Comparison of ENCODE assay signal across 18 cellular contexts in the genomic region with DNA sequence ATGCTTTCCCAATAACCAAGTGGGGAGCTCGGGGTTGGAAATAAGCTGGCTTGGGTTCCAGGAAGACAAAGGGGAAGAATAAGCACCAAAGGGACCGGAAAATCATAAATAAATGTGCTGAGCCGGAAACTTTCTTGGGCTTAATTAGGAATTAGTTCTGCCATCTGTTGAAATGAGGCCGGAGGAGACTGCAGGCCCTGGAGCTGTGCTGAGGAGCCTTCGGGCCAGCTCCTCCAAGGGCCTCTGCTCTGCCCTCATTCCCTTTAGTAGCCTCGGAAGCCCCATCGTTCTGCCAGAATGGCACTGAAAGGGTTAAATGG. TPM values are rescaled to one million over a fixed set of nuclear protein-coding genes. Genes with fewer than 3 reads are reported as not detected.
DNase-seq lines count a peak whose midpoint lies in the region; ATAC-seq, FAIRE-seq and TF ChIP-seq lines count a peak whose summit lies in the region.
"Had no signal": no experiment of that assay in that cellular context is flagged by ENCODE, and none has a peak within 500 bp of the region (broad histone marks: within the 10 kb centered on the region; RNA-seq: fewer than 3 reads in every experiment).

No MANE protein-coding gene starts in this region.

- TF ChIP-seq POLR2A in GM12892 (IDR thresholded peaks at IDR 0.05; ENCODE audit: low read depth, low read length): no peak

- H3K4me1 ChIP-seq in adipocyte (ENCODE audit: control insufficient read depth, insufficient read depth, low read length) (peaks cover 16% of the 10 kb centered on the region), heart right ventricle (peaks cover 0 to 22% (median 5%) of the 10 kb centered on the region in 9 donors), subcutaneous abdominal adipose tissue (ENCODE audit: control insufficient read depth in 5 of 5, insufficient read depth in 5 of 5, low read length in 5 of 5) (peaks cover 5 to 23% (median 13%) of the 10 kb centered on the region in 5 donors)
- H3K4me1 ChIP-seq in effector memory CD4-positive, alpha-beta T cell (ENCODE audit: control insufficient read depth, insufficient read depth, low read length, poor library complexity, severe bottlenecking): no peaks in the 10 kb centered on the region

- no peaks in the 10 kb centered on the region for H3K27me3 Mint-ChIP-seq in activated naive CD4-positive, alpha-beta T cell treated with anti-CD3 and anti-CD28 coated beads, Interleukin-2, amount 10 ng/mL, durations not matched to agents 7 days and 5 days

- intact Hi-C loops in heart right ventricle (cut with DNase I): loop anchor here in 1 of 10 donors (1.0 kb wide), 1 partner anchor 133 kb away; no protein-coding TSS in a partner anchor

- no peaks in the 10 kb centered on the region for H3K4me1 Mint-ChIP-seq in activated naive CD4-positive, alpha-beta T cell treated with anti-CD3 and anti-CD28 coated beads, Interleukin-2, amount 10 ng/mL, durations not matched to agents 7 days and 5 days

- H3K36me3 Mint-ChIP-seq in activated naive CD4-positive, alpha-beta T cell treated with anti-CD3 and anti-CD28 coated beads, Interleukin-2, amount 10 ng/mL, durations not matched to agents 7 days and 5 days: peaks cover 10% of the 10 kb centered on the region

- peaks cover 39% of the 10 kb centered on the region for H3K36me3 ChIP-seq in adipocyte (ENCODE audit: control insufficient read depth, insufficient read depth, low read length, severe bottlenecking)
- peaks cover 0 to 68% (median 0%) of the 10 kb centered on the region in 9 donors for H3K36me3 ChIP-seq in heart right ventricle
- peaks cover 0 to 50% (median 39%) of the 10 kb centered on the region in 5 donors for H3K36me3 ChIP-seq in subcutaneous abdominal adipose tissue (ENCODE audit: control insufficient read depth in 5 of 5, insufficient read depth in 5 of 5, low read length in 5 of 5)
- H3K36me3 ChIP-seq in effector memory CD4-positive, alpha-beta T cell (ENCODE audit: control insufficient read depth, insufficient read depth, low read length): peaks cover 48% of the 10 kb centered on the region

- CTCF ChIA-PET in activated naive CD4-positive, alpha-beta T cell treated with anti-CD3 and anti-CD28 coated beads, Interleukin-2, amount 10 ng/mL, durations not matched to agents 7 days and 5 days (lab: Charles Lee): no interaction called here

- peak; percentile 72 for DNase-seq in G401 (ENCODE audit: low spot score)
- DNase-seq in adipocyte (ENCODE audit: low read depth): no peak
- DNase-seq in heart right ventricle: no peak
- no peak for DNase-seq in effector memory CD4-positive, alpha-beta T cell
- no peak for DNase-seq in activated naive CD4-positive, alpha-beta T cell treated with anti-CD3 and anti-CD28 coated beads, Interleukin-2, amount 10 ng/mL, durations not matched to agents 7 days and 5 days
- no peak for DNase-seq in GM12892 (ENCODE audit: insufficient read length)
- DNase-seq: DMS153, EL, NCI-H146, NCI-H2081 treated with DMSO at 0.1 percent for 48 hours, NCI-H345, SHP77 treated with DMSO at 0.1 percent for 48 hours had no signal

- no peak overlapping the region for H3K4me3 ChIP-seq in adipocyte (ENCODE audit: low read length)
- H3K4me3 ChIP-seq in heart right ventricle: no peak overlapping the region
- H3K4me3 ChIP-seq in subcutaneous abdominal adipose tissue (ENCODE audit: low read depth in 1 of 5, low read length in 5 of 5): no peak overlapping the region
- H3K4me3 ChIP-seq in effector memory CD4-positive, alpha-beta T cell (ENCODE audit: insufficient read depth, low read depth, low read length, poor library complexity, severe bottlenecking): no peak overlapping the region
- H3K4me3 ChIP-seq: BLaER1 treated with 17β-estradiol and CSF1 and Interleukin-3, amounts not matched to agents 10 nM and 100 nM had no signal

- no peak for FAIRE-seq in GM12892 (lab: Jason Lieb, UNC)
- FAIRE-seq: H1, HTR-8/SVneo had no signal

- H3K9ac ChIP-seq in adipocyte (ENCODE audit: low read length): peak overlapping the region; percentile 44
- peak overlapping the region in 3 of 5 donors; percentile 7 to 63 (median 14) for H3K9ac ChIP-seq in subcutaneous abdominal adipose tissue (ENCODE audit: low read length in 5 of 5)

- no peaks in the 10 kb centered on the region for H3K9me3 ChIP-seq in adipocyte (ENCODE audit: control insufficient read depth, low read length)
- H3K9me3 ChIP-seq in heart right ventricle: no peaks in the 10 kb centered on the region
- no peaks in the 10 kb centered on the region for H3K9me3 ChIP-seq in subcutaneous abdominal adipose tissue (ENCODE audit: control insufficient read depth in 5 of 5, low read length in 5 of 5)
- no peaks in the 10 kb centered on the region for H3K9me3 ChIP-seq in effector memory CD4-positive, alpha-beta T cell (ENCODE audit: control insufficient read depth, low read length)
- H3K9me3 ChIP-seq: BLaER1 treated with 17β-estradiol and CSF1 and Interleukin-3, amounts not matched to agents 10 nM and 100 nM had no signal

- H3K27ac ChIP-seq in heart right ventricle (peak overlapping the region in 8 of 10 donors; percentile 24 to 63 (median 50)), subcutaneous abdominal adipose tissue (ENCODE audit: low read depth, low read length) (peak overlapping the region; percentile 30)
- H3K27ac ChIP-seq in effector memory CD4-positive, alpha-beta T cell (ENCODE audit: insufficient read depth, low read length, poor library complexity, severe bottlenecking): no peak overlapping the region

- in situ Hi-C loops in G401 (cut with HindIII; ENCODE audit: low sequenced_read_pairs): no loop called here

- 74 to 78% methylated on average over 7 of the region's 7 CpGs for WGBS in heart right ventricle, 2 donors

- no peaks in the 10 kb centered on the region for H3K9me3 Mint-ChIP-seq in activated naive CD4-positive, alpha-beta T cell treated with anti-CD3 and anti-CD28 coated beads, Interleukin-2, amount 10 ng/mL, durations not matched to agents 7 days and 5 days

- no peak overlapping the region for H3K27ac Mint-ChIP-seq in activated naive CD4-positive, alpha-beta T cell treated with anti-CD3 and anti-CD28 coated beads, Interleukin-2, amount 10 ng/mL, durations not matched to agents 7 days and 5 days

- H3K27me3 ChIP-seq in adipocyte (replicated peaks; ENCODE audit: control insufficient read depth, insufficient read depth, low read length) (no peaks in the 10 kb centered on the region), heart right ventricle (no peaks in the 10 kb centered on the region), subcutaneous abdominal adipose tissue (ENCODE audit: control insufficient read depth in 5 of 5, insufficient read depth in 4 of 5, low read length in 5 of 5) (no peaks in the 10 kb centered on the region)
- no peaks in the 10 kb centered on the region for H3K27me3 ChIP-seq in effector memory CD4-positive, alpha-beta T cell (replicated peaks; ENCODE audit: control insufficient read depth, insufficient read depth, low read length, poor library complexity, severe bottlenecking)

- no peak for TF ChIP-seq CTCF in heart right ventricle (IDR thresholded peaks at IDR 0.05)

- no peak overlapping the region for H3K4me3 Mint-ChIP-seq in activated naive CD4-positive, alpha-beta T cell treated with anti-CD3 and anti-CD28 coated beads, Interleukin-2, amount 10 ng/mL, durations not matched to agents 7 days and 5 days

- peak in 6 of 8 donors; percentile 14 to 24 (median 14) for ATAC-seq in heart right ventricle
- ATAC-seq: Panc1 had no signal

RNA-seq across cellular contexts. Expression of gene GRIN2C, which starts 36.5 kb away (rescaled TPM):
- 0.37 and 1.3 TPM in 2 replicates for total RNA-seq in G401 (2014; rRNA removed; shearing (Covaris generic))
- under 1 TPM; 0.13 to 0.66 (median 0.27) TPM for total RNA-seq in heart right ventricle
- under 1 TPM; 0.44 to 0.61 TPM for polyA plus RNA-seq in heart right ventricle
- 0.25 TPM for polyA plus RNA-seq in GM12892 (2012; ENCODE audit: missing spikeins)
- polyA plus RNA-seq: AG04450 had no signal

RNA-seq across cellular contexts. Expression of gene NAT9, which starts 47.0 kb away (rescaled TPM):
- total RNA-seq in G401 (2014; rRNA removed; shearing (Covaris generic)): 31.0 and 32.7 TPM in 2 replicates
- 10 to 100 TPM; 10.6 to 25.9 (median 17.0) TPM for total RNA-seq in heart right ventricle
- 10 to 100 TPM; 33.6 to 42.9 TPM for polyA plus RNA-seq in heart right ventricle
- polyA plus RNA-seq in GM12892 (2012; ENCODE audit: missing spikeins): 36.4 TPM

RNA-seq across cellular contexts. Expression of gene FDXR, which starts 49.7 kb away (rescaled TPM):
- 120 and 154 TPM in 2 replicates for total RNA-seq in G401 (2014; rRNA removed; shearing (Covaris generic))
- 1 to 10 TPM; 2.4 to 6.3 (median 3.9) TPM for total RNA-seq in heart right ventricle
- polyA plus RNA-seq in heart right ventricle: 1 to 10 TPM; 3.3 to 5.3 TPM
- polyA plus RNA-seq in GM12892 (2012; ENCODE audit: missing spikeins): 18.4 TPM

Comparison
In these comparisons a context has a peak if more than half of its experiments do, and no peak if none do; other contexts are left out.
1. RNA of gene FDXR, which starts 49.7 kb away (total RNA-seq): 120 to 154 TPM in G401; 2.4 to 6.3 TPM in heart right ventricle; every median in the first group is over 10 times any median in the second.